ENCODE assay signal across 1 cellular context in the genomic region with DNA sequence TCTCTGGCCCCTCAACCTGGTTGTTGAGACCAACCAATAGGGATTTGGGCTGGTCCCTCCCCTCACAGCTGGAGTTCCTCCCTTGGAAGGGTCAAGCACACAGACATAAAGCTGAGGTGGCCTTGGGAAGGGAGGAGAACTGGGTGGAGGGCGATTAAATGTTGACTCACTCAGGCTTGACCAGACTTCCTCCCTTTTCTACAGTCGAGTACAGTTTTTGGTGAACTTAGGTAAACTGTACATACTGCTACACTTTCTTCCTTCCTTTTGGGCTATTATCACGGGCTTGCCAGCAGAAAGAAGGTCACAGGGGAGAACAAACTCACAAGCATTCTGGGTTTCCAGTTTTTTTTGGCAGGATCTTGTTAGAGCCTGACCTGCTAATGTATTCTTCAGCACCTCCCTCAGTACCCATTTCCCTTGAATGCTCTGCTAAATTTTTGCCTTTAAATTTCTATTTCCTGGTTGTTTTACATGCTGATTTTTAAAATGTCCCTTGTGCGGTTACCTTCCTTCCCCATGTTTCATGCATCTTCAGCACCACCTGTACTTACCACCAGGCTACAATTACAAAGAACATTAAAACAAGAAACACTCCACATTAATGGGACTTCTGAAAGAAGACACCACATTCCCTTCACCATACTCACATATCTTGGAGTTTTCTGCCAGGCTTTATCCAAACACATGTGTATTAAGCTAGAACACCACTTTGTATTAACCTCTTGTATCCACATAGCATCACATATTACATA.
TF ChIP-seq lines count a peak whose summit lies in the region.

No MANE protein-coding gene starts in this region.

TF ChIP-seq in GM23338, 12 proteins besides CTCF, POLR2A, EP300 and RAD21 (continued from another document):
- TF ChIP-seq, protein P1, sequence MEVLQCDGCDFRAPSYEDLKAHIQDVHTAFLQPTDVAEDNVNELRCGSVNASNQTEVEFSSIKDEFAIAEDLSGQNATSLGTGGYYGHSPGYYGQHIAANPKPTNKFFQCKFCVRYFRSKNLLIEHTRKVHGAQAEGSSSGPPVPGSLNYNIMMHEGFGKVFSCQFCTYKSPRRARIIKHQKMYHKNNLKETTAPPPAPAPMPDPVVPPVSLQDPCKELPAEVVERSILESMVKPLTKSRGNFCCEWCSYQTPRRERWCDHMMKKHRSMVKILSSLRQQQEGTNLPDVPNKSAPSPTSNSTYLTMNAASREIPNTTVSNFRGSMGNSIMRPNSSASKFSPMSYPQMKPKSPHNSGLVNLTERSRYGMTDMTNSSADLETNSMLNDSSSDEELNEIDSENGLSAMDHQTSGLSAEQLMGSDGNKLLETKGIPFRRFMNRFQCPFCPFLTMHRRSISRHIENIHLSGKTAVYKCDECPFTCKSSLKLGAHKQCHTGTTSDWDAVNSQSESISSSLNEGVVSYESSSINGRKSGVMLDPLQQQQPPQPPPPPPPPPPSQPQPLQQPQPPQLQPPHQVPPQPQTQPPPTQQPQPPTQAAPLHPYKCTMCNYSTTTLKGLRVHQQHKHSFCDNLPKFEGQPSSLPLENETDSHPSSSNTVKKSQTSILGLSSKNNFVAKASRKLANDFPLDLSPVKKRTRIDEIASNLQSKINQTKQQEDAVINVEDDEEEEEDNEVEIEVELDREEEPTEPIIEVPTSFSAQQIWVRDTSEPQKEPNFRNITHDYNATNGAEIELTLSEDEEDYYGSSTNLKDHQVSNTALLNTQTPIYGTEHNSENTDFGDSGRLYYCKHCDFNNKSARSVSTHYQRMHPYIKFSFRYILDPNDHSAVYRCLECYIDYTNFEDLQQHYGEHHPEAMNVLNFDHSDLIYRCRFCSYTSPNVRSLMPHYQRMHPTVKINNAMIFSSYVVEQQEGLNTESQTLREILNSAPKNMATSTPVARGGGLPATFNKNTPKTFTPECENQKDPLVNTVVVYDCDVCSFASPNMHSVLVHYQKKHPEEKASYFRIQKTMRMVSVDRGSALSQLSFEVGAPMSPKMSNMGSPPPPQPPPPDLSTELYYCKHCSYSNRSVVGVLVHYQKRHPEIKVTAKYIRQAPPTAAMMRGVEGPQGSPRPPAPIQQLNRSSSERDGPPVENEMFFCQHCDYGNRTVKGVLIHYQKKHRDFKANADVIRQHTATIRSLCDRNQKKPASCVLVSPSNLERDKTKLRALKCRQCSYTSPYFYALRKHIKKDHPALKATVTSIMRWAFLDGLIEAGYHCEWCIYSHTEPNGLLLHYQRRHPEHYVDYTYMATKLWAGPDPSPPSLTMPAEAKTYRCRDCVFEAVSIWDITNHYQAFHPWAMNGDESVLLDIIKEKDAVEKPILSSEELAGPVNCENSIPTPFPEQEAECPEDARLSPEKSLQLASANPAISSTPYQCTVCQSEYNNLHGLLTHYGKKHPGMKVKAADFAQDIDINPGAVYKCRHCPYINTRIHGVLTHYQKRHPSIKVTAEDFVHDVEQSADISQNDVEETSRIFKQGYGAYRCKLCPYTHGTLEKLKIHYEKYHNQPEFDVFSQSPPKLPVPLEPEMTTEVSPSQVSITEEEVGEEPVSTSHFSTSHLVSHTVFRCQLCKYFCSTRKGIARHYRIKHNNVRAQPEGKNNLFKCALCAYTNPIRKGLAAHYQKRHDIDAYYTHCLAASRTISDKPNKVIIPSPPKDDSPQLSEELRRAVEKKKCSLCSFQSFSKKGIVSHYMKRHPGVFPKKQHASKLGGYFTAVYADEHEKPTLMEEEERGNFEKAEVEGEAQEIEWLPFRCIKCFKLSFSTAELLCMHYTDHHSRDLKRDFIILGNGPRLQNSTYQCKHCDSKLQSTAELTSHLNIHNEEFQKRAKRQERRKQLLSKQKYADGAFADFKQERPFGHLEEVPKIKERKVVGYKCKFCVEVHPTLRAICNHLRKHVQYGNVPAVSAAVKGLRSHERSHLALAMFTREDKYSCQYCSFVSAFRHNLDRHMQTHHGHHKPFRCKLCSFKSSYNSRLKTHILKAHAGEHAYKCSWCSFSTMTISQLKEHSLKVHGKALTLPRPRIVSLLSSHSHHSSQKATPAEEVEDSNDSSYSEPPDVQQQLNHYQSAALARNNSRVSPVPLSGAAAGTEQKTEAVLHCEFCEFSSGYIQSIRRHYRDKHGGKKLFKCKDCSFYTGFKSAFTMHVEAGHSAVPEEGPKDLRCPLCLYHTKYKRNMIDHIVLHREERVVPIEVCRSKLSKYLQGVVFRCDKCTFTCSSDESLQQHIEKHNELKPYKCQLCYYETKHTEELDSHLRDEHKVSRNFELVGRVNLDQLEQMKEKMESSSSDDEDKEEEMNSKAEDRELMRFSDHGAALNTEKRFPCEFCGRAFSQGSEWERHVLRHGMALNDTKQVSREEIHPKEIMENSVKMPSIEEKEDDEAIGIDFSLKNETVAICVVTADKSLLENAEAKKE (CRISPR knock-in tag; IDR thresholded peaks at IDR 0.05), result no peak
- no peak for TF ChIP-seq ZNF331 (CRISPR knock-in tag; IDR thresholded peaks at IDR 0.05; ENCODE audit: low read depth)
- no peak for TF ChIP-seq CREB1 (CRISPR knock-in tag; IDR thresholded peaks at IDR 0.05; ENCODE audit: low read depth)
- TF ChIP-seq, protein P2, sequence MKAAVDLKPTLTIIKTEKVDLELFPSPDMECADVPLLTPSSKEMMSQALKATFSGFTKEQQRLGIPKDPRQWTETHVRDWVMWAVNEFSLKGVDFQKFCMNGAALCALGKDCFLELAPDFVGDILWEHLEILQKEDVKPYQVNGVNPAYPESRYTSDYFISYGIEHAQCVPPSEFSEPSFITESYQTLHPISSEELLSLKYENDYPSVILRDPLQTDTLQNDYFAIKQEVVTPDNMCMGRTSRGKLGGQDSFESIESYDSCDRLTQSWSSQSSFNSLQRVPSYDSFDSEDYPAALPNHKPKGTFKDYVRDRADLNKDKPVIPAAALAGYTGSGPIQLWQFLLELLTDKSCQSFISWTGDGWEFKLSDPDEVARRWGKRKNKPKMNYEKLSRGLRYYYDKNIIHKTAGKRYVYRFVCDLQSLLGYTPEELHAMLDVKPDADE (IDR thresholded peaks at IDR 0.05), result no peak
- TF ChIP-seq JUNB (IDR thresholded peaks at IDR 0.05; ENCODE audit: unreplicated experiment), result no peak
- no peak for TF ChIP-seq EZH2phosphoT487 (IDR thresholded peaks at IDR 0.05; ENCODE audit: unreplicated experiment)
- no peak for TF ChIP-seq NANOG (IDR thresholded peaks at IDR 0.05; ENCODE audit: borderline replicate concordance)
